Comparison of ENCODE assay signal across 11 cellular contexts in genomic region chr3:21290557-21290956, GRCh38.
DNase-seq lines count a peak whose midpoint lies in the region; ATAC-seq and TF ChIP-seq lines count a peak whose summit lies in the region.
"Had no signal": no experiment of that assay in that cellular context is flagged by ENCODE, and none has a peak within 500 bp of the region (broad histone marks: within the 10 kb centered on the region; RNA-seq: fewer than 3 reads in every experiment).

No MANE protein-coding gene starts in this region.

- peaks cover 7% of the 10 kb centered on the region for H3K9me3 Mint-ChIP-seq in activated CD8-positive, alpha-beta T cell treated with anti-CD3 and anti-CD28 coated beads for 36 hours
- peaks cover 16% of the 10 kb centered on the region for H3K9me3 Mint-ChIP-seq in activated CD8-positive, alpha-beta T cell treated with anti-CD3 and anti-CD28 coated beads, Interleukin-2, amount 10 ng/mL, durations not matched to agents 7 days and 5 days (ENCODE audit: insufficient read depth)

- H3K4me1 Mint-ChIP-seq in activated CD8-positive, alpha-beta T cell treated with anti-CD3 and anti-CD28 coated beads for 36 hours (ENCODE audit: low read depth) = no peaks in the 10 kb centered on the region
- no peaks in the 10 kb centered on the region for H3K4me1 Mint-ChIP-seq in activated CD8-positive, alpha-beta T cell treated with anti-CD3 and anti-CD28 coated beads, Interleukin-2, amount 10 ng/mL, durations not matched to agents 7 days and 5 days (ENCODE audit: low read depth)
- H3K4me1 Mint-ChIP-seq: naive B cell had no signal

- H3K27me3 ChIP-seq in OCI-LY3 (ENCODE audit: low read depth, low read length) (no peaks in the 10 kb centered on the region), esophagus squamous epithelium (no peaks in the 10 kb centered on the region), thoracic aorta (replicated peaks; ENCODE audit: insufficient read depth) (no peaks in the 10 kb centered on the region), transverse colon (no peaks in the 10 kb centered on the region)

- in situ Hi-C loops in transverse colon (cut with MboI; ENCODE audit: low pct_ligation_motif_present in 1 of 4, low pct_unique_long_range_greater_than_20kb in 1 of 4, low sequenced_read_pairs in 3 of 4) = no loop called here

- no peak overlapping the region for H3K9ac ChIP-seq in OCI-LY3 (ENCODE audit: low read length)

- TF ChIP-seq CTCF in activated CD8-positive, alpha-beta T cell treated with anti-CD3 and anti-CD28 coated beads for 36 hours (IDR thresholded peaks at IDR 0.05) = peak; percentile 29
- peak; percentile 44 for TF ChIP-seq CTCF in OCI-LY3 (IDR thresholded peaks at IDR 0.05; ENCODE audit: low read depth, low read length)
- peak in 4 of 6 experiments; percentile 20 to 45 (median 32) for TF ChIP-seq CTCF in esophagus squamous epithelium (IDR thresholded peaks at IDR 0.05)
- TF ChIP-seq CTCF in thoracic aorta (IDR thresholded peaks at IDR 0.05) = peak; percentile 37
- peak in 2 of 5 experiments; percentile 13 to 30 for TF ChIP-seq CTCF in transverse colon (IDR thresholded peaks at IDR 0.05)

- no peaks in the 10 kb centered on the region for H4K20me1 ChIP-seq in OCI-LY3 (ENCODE audit: insufficient read depth, low read length)

- no peaks in the 10 kb centered on the region for H3K27me3 Mint-ChIP-seq in activated CD8-positive, alpha-beta T cell treated with anti-CD3 and anti-CD28 coated beads for 36 hours
- H3K27me3 Mint-ChIP-seq in activated CD8-positive, alpha-beta T cell treated with anti-CD3 and anti-CD28 coated beads, Interleukin-2, amount 10 ng/mL, durations not matched to agents 7 days and 5 days (ENCODE audit: low read depth) = no peaks in the 10 kb centered on the region
- H3K27me3 Mint-ChIP-seq: naive B cell had no signal

- TF ChIP-seq POLR2A in esophagus squamous epithelium (IDR thresholded peaks at IDR 0.05) (no peak), transverse colon (IDR thresholded peaks at IDR 0.05) (no peak)

- ATAC-seq in activated CD8-positive, alpha-beta T cell treated with anti-CD3 and anti-CD28 coated beads for 36 hours = no peak
- no peak for ATAC-seq in activated CD8-positive, alpha-beta T cell treated with anti-CD3 and anti-CD28 coated beads, Interleukin-2, amount 10 ng/mL, durations not matched to agents 7 days and 5 days
- ATAC-seq in thoracic aorta (ENCODE audit: insufficient number of reproducible peaks, low FRiP score, low read depth) = no peak
- no peak for ATAC-seq in GM21447 (IDR thresholded peaks at IDR 0.05; ENCODE audit: unreplicated experiment)
- ATAC-seq in stimulated activated naive CD8-positive, alpha-beta T cell treated with anti-CD3 and anti-CD28 coated beads, Interleukin-15, Interleukin-2, amounts not matched to agents 100 U/mL and 50 U/mL, for 24 hours = no peak

- H3K4me1 ChIP-seq in OCI-LY3 (ENCODE audit: low read length) = no peaks in the 10 kb centered on the region
- H3K4me1 ChIP-seq in esophagus squamous epithelium = peaks cover 0 to 23% (median 0%) of the 10 kb centered on the region in 3 donors
- H3K4me1 ChIP-seq in thoracic aorta (ENCODE audit: control insufficient read depth in 1 of 2, low read depth in 2 of 2) = peaks cover 7 to 8% of the 10 kb centered on the region in 2 donors
- no peaks in the 10 kb centered on the region for H3K4me1 ChIP-seq in transverse colon

- no peak overlapping the region for H2AFZ ChIP-seq in OCI-LY3 (ENCODE audit: low read depth, low read length)

- H3K36me3 ChIP-seq in OCI-LY3 (replicated peaks; ENCODE audit: low read depth, low read length) = no peaks in the 10 kb centered on the region
- no peaks in the 10 kb centered on the region for H3K36me3 ChIP-seq in esophagus squamous epithelium
- no peaks in the 10 kb centered on the region for H3K36me3 ChIP-seq in thoracic aorta
- H3K36me3 ChIP-seq in transverse colon = no peaks in the 10 kb centered on the region

- H3K27ac Mint-ChIP-seq in activated CD8-positive, alpha-beta T cell treated with anti-CD3 and anti-CD28 coated beads for 36 hours = no peak overlapping the region
- H3K27ac Mint-ChIP-seq in activated CD8-positive, alpha-beta T cell treated with anti-CD3 and anti-CD28 coated beads, Interleukin-2, amount 10 ng/mL, durations not matched to agents 7 days and 5 days = no peak overlapping the region
- H3K27ac Mint-ChIP-seq: naive B cell had no signal

- no peak for DNase-seq in activated CD8-positive, alpha-beta T cell treated with anti-CD3 and anti-CD28 coated beads for 36 hours
- no peak for DNase-seq in activated CD8-positive, alpha-beta T cell treated with anti-CD3 and anti-CD28 coated beads, Interleukin-2, amount 10 ng/mL, durations not matched to agents 7 days and 5 days
- DNase-seq in esophagus squamous epithelium (lab: John Stamatoyannopoulos, UW) (no peak), thoracic aorta (ENCODE audit: low spot score) (no peak), transverse colon (no peak)
- no peak for DNase-seq in stimulated activated naive CD8-positive, alpha-beta T cell treated with anti-CD3 and anti-CD28 coated beads, Interleukin-15, Interleukin-2, amounts not matched to agents 100 U/mL and 50 U/mL, for 24 hours
- DNase-seq: AML-193; naive B cell; stimulated activated CD4-positive, alpha-beta T cell treated with anti-CD3 and anti-CD28 coated beads, Interleukin-2, amount 100 ng/mL, for 24 hours had no signal

- H3K27ac ChIP-seq in OCI-LY3 (ENCODE audit: low read length) (no peak overlapping the region), esophagus squamous epithelium (no peak overlapping the region), thoracic aorta (no peak overlapping the region), transverse colon (no peak overlapping the region)

- H3K4me3 ChIP-seq in OCI-LY3 (ENCODE audit: low read length) (no peak overlapping the region), esophagus squamous epithelium (no peak overlapping the region), thoracic aorta (no peak overlapping the region), transverse colon (no peak overlapping the region)

- POLR2A ChIA-PET in activated CD8-positive, alpha-beta T cell treated with anti-CD3 and anti-CD28 coated beads for 36 hours (lab: Charles Lee) = no interaction called here
- POLR2A ChIA-PET in activated CD8-positive, alpha-beta T cell treated with anti-CD3 and anti-CD28 coated beads, Interleukin-2, amount 10 ng/mL, durations not matched to agents 7 days and 5 days (lab: Charles Lee) = no interaction called here

- no peaks in the 10 kb centered on the region for H3K36me3 Mint-ChIP-seq in activated CD8-positive, alpha-beta T cell treated with anti-CD3 and anti-CD28 coated beads for 36 hours (ENCODE audit: low read depth)
- no peaks in the 10 kb centered on the region for H3K36me3 Mint-ChIP-seq in activated CD8-positive, alpha-beta T cell treated with anti-CD3 and anti-CD28 coated beads, Interleukin-2, amount 10 ng/mL, durations not matched to agents 7 days and 5 days (ENCODE audit: low read depth)
- H3K36me3 Mint-ChIP-seq: naive B cell had no signal

- intact Hi-C loops in activated CD8-positive, alpha-beta T cell treated with anti-CD3 and anti-CD28 coated beads for 36 hours (cut with micrococcal nuclease) = no loop called here
- intact Hi-C loops in esophagus squamous epithelium (cut with DNase I) = no loop called here
- intact Hi-C loops in transverse colon (cut with DNase I; ENCODE audit: low total_unique reads) = no loop called here

- no peak overlapping the region for H3K4me3 Mint-ChIP-seq in activated CD8-positive, alpha-beta T cell treated with anti-CD3 and anti-CD28 coated beads for 36 hours
- H3K4me3 Mint-ChIP-seq in activated CD8-positive, alpha-beta T cell treated with anti-CD3 and anti-CD28 coated beads, Interleukin-2, amount 10 ng/mL, durations not matched to agents 7 days and 5 days = no peak overlapping the region
- H3K4me3 Mint-ChIP-seq: naive B cell had no signal

- CTCF ChIA-PET in activated CD8-positive, alpha-beta T cell treated with anti-CD3 and anti-CD28 coated beads for 36 hours (lab: Charles Lee) = interaction anchor here (0.5 kb wide), 1 partner anchor 774 kb away, joined by 3 read pairs; no protein-coding TSS in a partner anchor
- CTCF ChIA-PET in activated CD8-positive, alpha-beta T cell treated with anti-CD3 and anti-CD28 coated beads, Interleukin-2, amount 10 ng/mL, durations not matched to agents 7 days and 5 days (lab: Charles Lee) = no interaction called here

- H3K4me2 ChIP-seq in OCI-LY3 (ENCODE audit: low read length) = no peak overlapping the region

- 74 to 75% methylated on average over 1 of the region's 1 CpG for WGBS in esophagus squamous epithelium, 2 donors
- WGBS in transverse colon (ENCODE audit: low coverage in 1 of 2), 2 donors = 50 to 78% methylated on average over 1 of the region's 1 CpG

- H3K79me2 ChIP-seq in OCI-LY3 (ENCODE audit: low read length) = no peaks in the 10 kb centered on the region

- TF ChIP-seq EP300 in transverse colon (IDR thresholded peaks at IDR 0.05; ENCODE audit: low read depth) = no peak

- H3K9me3 ChIP-seq in OCI-LY3 (ENCODE audit: insufficient read depth, low read length) (no peaks in the 10 kb centered on the region), esophagus squamous epithelium (peaks cover 0 to 3% (median 0%) of the 10 kb centered on the region in 3 donors), thoracic aorta (no peaks in the 10 kb centered on the region), transverse colon (peaks cover 0 to 5% of the 10 kb centered on the region in 2 donors)
